In genomic region chr16:89200124-89200849, GRCh38 we compare ENCODE assay signal across 8 cellular contexts. TPM values are rescaled to one million over a fixed set of nuclear protein-coding genes. Genes with fewer than 3 reads are reported as not detected.
DNase-seq lines count a peak whose midpoint lies in the region; ATAC-seq and TF ChIP-seq lines count a peak whose summit lies in the region.

TSS of gene SLC22A31 (minus strand) at chr16:89200537. CDS start at chr16:89200501, 36 bp downstream.

- no peaks in the 10 kb centered on the region for H3K9me3 Mint-ChIP-seq in activated naive CD4-positive, alpha-beta T cell treated with anti-CD3 and anti-CD28 coated beads, Interleukin-2, amount 50 U/mL, for 24 hours

- H3K4me3 ChIP-seq in lower lobe of right lung, result peak within 1 kb of the TSS; percentile 49

- peaks cover 29% of the 10 kb centered on the region for H3K27me3 Mint-ChIP-seq in activated naive CD4-positive, alpha-beta T cell treated with anti-CD3 and anti-CD28 coated beads, Interleukin-2, amount 50 U/mL, for 24 hours

- ATAC-seq in lower lobe of right lung (peak; percentile 74 to 76), HG03095 (IDR thresholded peaks at IDR 0.05; ENCODE audit: unreplicated experiment) (no peak)

- in situ Hi-C loops in GM13977 (cut with MboI; ENCODE audit: low pct_unique_long_range_greater_than_20kb, low sequenced_read_pairs, unreplicated experiment), result no loop called here

- no peaks in the 10 kb centered on the region for H3K36me3 ChIP-seq in lower lobe of right lung

- peak within 1 kb of the TSS; percentile 64 for H3K4me3 Mint-ChIP-seq in activated naive CD4-positive, alpha-beta T cell treated with anti-CD3 and anti-CD28 coated beads, Interleukin-2, amount 50 U/mL, for 24 hours

- peaks cover 18% of the 10 kb centered on the region for H3K4me1 Mint-ChIP-seq in activated naive CD4-positive, alpha-beta T cell treated with anti-CD3 and anti-CD28 coated beads, Interleukin-2, amount 50 U/mL, for 24 hours

- H3K9me3 ChIP-seq in lower lobe of right lung, result no peaks in the 10 kb centered on the region

- no peak within 1 kb of the TSS for H3K27ac Mint-ChIP-seq in activated naive CD4-positive, alpha-beta T cell treated with anti-CD3 and anti-CD28 coated beads, Interleukin-2, amount 50 U/mL, for 24 hours

- intact Hi-C loops in lower lobe of right lung (cut with DNase I), result no loop called here

- peak within 1 kb of the TSS; percentile 74 for H3K27ac ChIP-seq in lower lobe of right lung

- peak; percentile 37 for DNase-seq in stimulated activated CD4-positive, alpha-beta T cell treated with anti-CD3 and anti-CD28 coated beads, Interleukin-4, amount 100 ng/mL, for 24 hours
- DNase-seq in stimulated activated CD4-positive, alpha-beta T cell treated with anti-CD3 and anti-CD28 coated beads, Interleukin-12 subunit alpha, Interleukin-12 subunit beta, amount 100 ng/mL, for 4 hours, result no peak
- DNase-seq in lower lobe of right lung (peak; percentile 82), NCI-H2081 (lab: John Stamatoyannopoulos, UW) (no peak), A172 (ENCODE audit: low spot score) (no peak), GM13977 (ENCODE audit: low spot score) (no peak)

- no peaks in the 10 kb centered on the region for H3K36me3 Mint-ChIP-seq in activated naive CD4-positive, alpha-beta T cell treated with anti-CD3 and anti-CD28 coated beads, Interleukin-2, amount 50 U/mL, for 24 hours

- H3K4me1 ChIP-seq in lower lobe of right lung, result peaks cover 21% of the 10 kb centered on the region

- H3K27me3 ChIP-seq in lower lobe of right lung (ENCODE audit: low read depth), result peaks cover 53% of the 10 kb centered on the region

- TF ChIP-seq CTCF in lower lobe of right lung (IDR thresholded peaks at IDR 0.05) (no peak), GM13977 (IDR thresholded peaks at IDR 0.05; ENCODE audit: extremely low read depth, insufficient read depth, missing control alignments) (no peak)

RNA-seq across cellular contexts. Expression of gene SLC22A31, which starts in this region (rescaled TPM):
- 132 TPM for total RNA-seq in lower lobe of right lung
- not detected in 2 replicates for total RNA-seq in A172 (2014; rRNA removed; shearing (Covaris generic))

Comparison
In these comparisons a context has a peak if more than half of its experiments do, and no peak if none do; other contexts are left out.
1. RNA of gene SLC22A31 (total RNA-seq): 132 TPM in lower lobe of right lung (single experiment); not detected in A172; every median in the first group is over 100 times any median in the second.
2. DNase-seq: peak in stimulated activated CD4-positive, alpha-beta T cell treated with anti-CD3 and anti-CD28 coated beads, Interleukin-4, amount 100 ng/mL, for 24 hours (single experiment) and lower lobe of right lung (single experiment); none in stimulated activated CD4-positive, alpha-beta T cell treated with anti-CD3 and anti-CD28 coated beads, Interleukin-12 subunit alpha, Interleukin-12 subunit beta, amount 100 ng/mL, for 4 hours (single experiment), NCI-H2081 (0 of 2), A172 (single experiment) and GM13977 (single experiment).